In genomic region chr1:26089125-26089524, GRCh38 we compare ENCODE assay signal across 31 cellular contexts. TPM values are rescaled to one million over a fixed set of nuclear protein-coding genes. Genes with fewer than 3 reads are reported as not detected.
DNase-seq lines count a peak whose midpoint lies in the region; ATAC-seq, FAIRE-seq and TF ChIP-seq lines count a peak whose summit lies in the region.
"Had no signal": no experiment of that assay in that cellular context is flagged by ENCODE, and none has a peak within 500 bp of the region (broad histone marks: within the 10 kb centered on the region; RNA-seq: fewer than 3 reads in every experiment).

No MANE protein-coding gene starts in this region.

- no peak for TF ChIP-seq EP300 in K562 (IDR thresholded peaks at IDR 0.05; ENCODE audit: low read length)

- H3K4me3 ChIP-seq in HEK293 (ENCODE audit: low read depth, low read length) (no peak overlapping the region), K562 (no peak overlapping the region), osteoblast (ENCODE audit: insufficient read depth, low read length) (no peak overlapping the region)
- H3K4me3 ChIP-seq: BLaER1, GM12878 had no signal

- H3K27me3 ChIP-seq in K562 (ENCODE audit: control insufficient read depth in 2 of 2, insufficient read depth in 2 of 2, low read length in 2 of 2) (no peaks in the 10 kb centered on the region), osteoblast (ENCODE audit: insufficient read depth, low read length) (peaks cover 52% of the 10 kb centered on the region)
- H3K27me3 ChIP-seq: BLaER1 had no signal

- no peak for FAIRE-seq in K562 (lab: Jason Lieb, UNC)
- FAIRE-seq: A204.1, GM12878, GM12892, GM19239 had no signal

- CTCF ChIA-PET in HEK293 (lab: Yijun Ruan, JAX) (no interaction called here), K562 (lab: Yijun Ruan, JAX; ENCODE audit: low intra/inter-chr PET ratio) (interaction anchor here (0.7 kb wide), 1 partner anchor 232 kb away, joined by 3 read pairs; no protein-coding TSS in a partner anchor)

- intact Hi-C loops in K562 (cut with micrococcal nuclease) = no loop called here

- H3K4me2 ChIP-seq in K562 (ENCODE audit: insufficient read depth, low read length) (no peak overlapping the region), osteoblast (ENCODE audit: insufficient read depth, low read length) (no peak overlapping the region)
- H3K4me2 ChIP-seq: BLaER1 had no signal

- no peaks in the 10 kb centered on the region for H3K9me1 ChIP-seq in K562 (ENCODE audit: control insufficient read depth, insufficient read depth, low read length)

- H3K27ac ChIP-seq in HEK293 (ENCODE audit: extremely low read depth, low read depth, low read length) = no peak overlapping the region
- no peak overlapping the region for H3K27ac ChIP-seq in K562 (ENCODE audit: extremely low read depth, low read depth, low read length)
- no peak overlapping the region for H3K27ac ChIP-seq in osteoblast (ENCODE audit: low read depth, low read length)
- H3K27ac ChIP-seq: BLaER1 had no signal

- no peaks in the 10 kb centered on the region for H4K20me1 ChIP-seq in K562 (replicated peaks; ENCODE audit: control insufficient read depth, insufficient read depth, low read length)
- no peaks in the 10 kb centered on the region for H4K20me1 ChIP-seq in osteoblast (ENCODE audit: insufficient read depth, low read length)
- H4K20me1 ChIP-seq: BLaER1 had no signal

- TF ChIP-seq RAD21 in K562 (CRISPR knock-in tag; conservative IDR thresholded peaks at IDR 0.05 in 1 of 2, IDR thresholded peaks at IDR 0.05 in 1 of 2) = no peak

- POLR2A ChIA-PET in HEK293 (lab: Yijun Ruan, JAX) = no interaction called here
- POLR2A ChIA-PET in K562 (lab: Yijun Ruan, JAX) = no interaction called here

- H3K4me1 ChIP-seq in HEK293 (ENCODE audit: control insufficient read depth, insufficient read depth, low read length) (no peaks in the 10 kb centered on the region), K562 (replicated peaks in 1 of 2; ENCODE audit: control insufficient read depth in 2 of 2, insufficient read depth in 2 of 2, low read length in 2 of 2) (peaks cover 8 to 26% of the 10 kb centered on the region in 2 experiments), osteoblast (ENCODE audit: insufficient read depth, low read length) (peaks cover 3% of the 10 kb centered on the region)
- H3K4me1 ChIP-seq: BE2C had no signal

- TF ChIP-seq CTCF in HEK293 (tag by site-specific recombination; IDR thresholded peaks at IDR 0.05) (no peak), K562 (IDR thresholded peaks at IDR 0.05 in 2 of 3, conservative IDR thresholded peaks at IDR 0.05 in 1 of 3; ENCODE audit: insufficient read depth in 2 of 3, low read depth in 1 of 3, low read length in 3 of 3) (no peak), osteoblast (IDR thresholded peaks at IDR 0.05; ENCODE audit: extremely low read depth, low read depth, low read length) (no peak)

- BruUV-seq in K562 (replicated peaks; lab: Mats Ljungman, UMichigan) = no TSS peak

- in situ Hi-C loops in K562 (cut with MboI) = no loop called here

- no peak overlapping the region for H3K9ac ChIP-seq in K562 (ENCODE audit: insufficient read depth in 1 of 2, low read depth in 2 of 2, low read length in 2 of 2)
- H3K9ac ChIP-seq: BLaER1 had no signal

- H3K79me2 ChIP-seq in K562 (ENCODE audit: control insufficient read depth, insufficient read depth, low read length) (no peaks in the 10 kb centered on the region), osteoblast (ENCODE audit: insufficient read depth, low read length) (no peaks in the 10 kb centered on the region)

- no peaks in the 10 kb centered on the region for H3K9me3 ChIP-seq in HEK293 (ENCODE audit: control insufficient read depth, insufficient read depth, low read depth, low read length)
- no peaks in the 10 kb centered on the region for H3K9me3 ChIP-seq in K562 (replicated peaks; ENCODE audit: control insufficient read depth, insufficient read depth, low read depth, low read length)
- H3K9me3 ChIP-seq in osteoblast (ENCODE audit: low read depth, low read length) = no peaks in the 10 kb centered on the region
- H3K9me3 ChIP-seq: BE2C, BLaER1 had no signal

- H2AFZ ChIP-seq in K562 (ENCODE audit: low read depth, low read length) (no peak overlapping the region), osteoblast (ENCODE audit: low read length) (no peak overlapping the region)

- DNase-seq in K562 (ENCODE audit: extremely low read depth in 1 of 4, low spot score in 3 of 4) = no peak
- DNase-seq in osteoblast (ENCODE audit: insufficient read length, low spot score, missing footprints) = peak; percentile 38
- DNase-seq in activated CD4-positive, alpha-beta T cell treated with anti-CD3 and anti-CD28 coated beads, Interleukin-2, amount 50 U/mL, for 4 hours = no peak
- DNase-seq: 8988T; ACHN; BE2C; C1 segment of cervical spinal cord; CD4-positive, alpha-beta memory T cell; CD4-positive, CD25-positive, alpha-beta regulatory T cell; CD8-positive, alpha-beta memory T cell; COR-L47; DMS 273 treated with DMSO at 0.1 percent for 48 hours; DMS153; DMS53; DMS79; DND-41; EL; GDM1 had no signal

- H3K36me3 ChIP-seq in HEK293 (ENCODE audit: control insufficient read depth in 2 of 2, insufficient read depth in 1 of 2, low read length in 2 of 2) = no peaks in the 10 kb centered on the region
- no peaks in the 10 kb centered on the region for H3K36me3 ChIP-seq in K562 (ENCODE audit: control insufficient read depth, insufficient read depth, low read length)
- no peaks in the 10 kb centered on the region for H3K36me3 ChIP-seq in osteoblast (ENCODE audit: insufficient read depth, low read length)
- H3K36me3 ChIP-seq: BE2C, BLaER1 had no signal

- ATAC-seq in K562 = no peak
- ATAC-seq in HG02973 (IDR thresholded peaks at IDR 0.05; ENCODE audit: unreplicated experiment) = no peak
- ATAC-seq in GM18505 (IDR thresholded peaks at IDR 0.05; ENCODE audit: unreplicated experiment) = no peak
- ATAC-seq: GM12878 had no signal

- WGBS in K562 (ENCODE audit: insufficient coverage, low coverage, missing lambda C conversion rate) = 79% methylated on average over 3 of the region's 3 CpGs

- TF ChIP-seq POLR2A in K562 (conservative IDR thresholded peaks at IDR 0.05) = no peak
- no peak for TF ChIP-seq POLR2A in GM18505 (IDR thresholded peaks at IDR 0.05; ENCODE audit: borderline replicate concordance, extremely low read depth, insufficient read depth, insufficient read length)

RNA-seq across cellular contexts. Expression of gene TRIM63, which starts 21.7 kb away (rescaled TPM):
- 0.74 and 0.77 TPM in 2 replicates for total RNA-seq in K562 (2011; cell fraction: chromatin; rRNA removed; ENCODE audit: low replicate concordance)
- 0.26 and 0.67 TPM in 2 replicates for total RNA-seq in K562 (2011; cell fraction: nucleolus; rRNA removed)
- 0.44 and 0.99 TPM in 2 replicates for total RNA-seq in K562 (2011; cell fraction: nucleoplasm; rRNA removed)
- 0.24 and 0.50 TPM in 2 replicates for total RNA-seq in K562 (2014; rRNA removed)
- 0.32 and 0.36 TPM in 2 replicates for total RNA-seq in K562 (2014; rRNA removed; fragmentation: Illumina TruSeq; extraction: Trizol)
- total RNA-seq in K562 (2015; rRNA removed; fragmentation: Illumina TruSeq; extraction: Trizol) = 0.19 and 0.22 TPM in 2 replicates
- total RNA-seq in K562 (2021) = 0.16 and 0.44 TPM in 2 replicates
- 0.42 and 0.57 TPM in 2 replicates for polyA plus RNA-seq in K562 (2011; rRNA removed)
- polyA plus RNA-seq in K562 (2011; cell fraction: cytosol; rRNA removed) = 0.31 and 0.43 TPM in 2 replicates
- 0.41 and 0.65 TPM in 2 replicates for polyA plus RNA-seq in K562 (2011; cell fraction: nucleus; rRNA removed)
- polyA plus RNA-seq in K562 (2012) = 0.38 and 0.60 TPM in 2 replicates
- polyA plus RNA-seq in K562 (2014; fragmentation: Illumina TruSeq; extraction: Trizol) = 0.28 and 0.48 TPM in 2 replicates
- polyA plus RNA-seq in K562 (2014; fragmentation: Nextera tagmentation; extraction: Ambion mirVana) = under 1 TPM; 0.08 to 0.10 TPM
- polyA plus RNA-seq in K562 (2014; rRNA removed) = 0.22 and 0.40 TPM in 2 replicates
- polyA minus RNA-seq in K562 (2011; rRNA and poly(A)+ RNA removed) = 0.28 and 0.54 TPM in 2 replicates
- not detected in 2 replicates for polyA minus RNA-seq in K562 (2011; cell fraction: cytosol; rRNA and poly(A)+ RNA removed)
- polyA minus RNA-seq in K562 (2011; cell fraction: nucleus; rRNA and poly(A)+ RNA removed) = 0.27 and 0.33 TPM in 2 replicates
- under 0.01 and 0.36 TPM in 2 replicates for total RNA-seq in osteoblast
- total RNA-seq: A673; CD4-positive, alpha-beta memory T cell; CD4-positive, CD25-positive, alpha-beta regulatory T cell; CD8-positive, alpha-beta memory T cell; Daoy; G401; GM12878 had no signal
- polyA plus RNA-seq: AG04450; CD14-positive monocyte; CD4-positive, alpha-beta memory T cell; CD4-positive, CD25-positive, alpha-beta regulatory T cell; CD8-positive, alpha-beta memory T cell; GM12878 had no signal

RNA-seq across cellular contexts. Expression of gene PDIK1L, which starts 22.5 kb away (rescaled TPM):
- 13.8 and 29.1 TPM in 2 replicates for total RNA-seq in K562 (2011; cell fraction: chromatin; rRNA removed; ENCODE audit: low replicate concordance)
- total RNA-seq in K562 (2011; cell fraction: nucleolus; rRNA removed) = 6.7 and 10.4 TPM in 2 replicates
- total RNA-seq in K562 (2011; cell fraction: nucleoplasm; rRNA removed) = 15.9 and 18.4 TPM in 2 replicates
- total RNA-seq in K562 (2014; rRNA removed) (12.8 and 13.7 TPM in 2 replicates), K562 (2014; rRNA removed; fragmentation: Illumina TruSeq; extraction: Trizol) (30.2 and 36.1 TPM in 2 replicates), K562 (2015; rRNA removed; fragmentation: Illumina TruSeq; extraction: Trizol) (21.6 and 23.3 TPM in 2 replicates), K562 (2021) (26.3 TPM in 2 replicates), osteoblast (6.5 TPM in 2 replicates)
- polyA plus RNA-seq in K562 (2011; rRNA removed) (23.8 and 24.5 TPM in 2 replicates), K562 (2014; fragmentation: Illumina TruSeq; extraction: Trizol) (19.8 and 20.0 TPM in 2 replicates), K562 (2014; fragmentation: Nextera tagmentation; extraction: Ambion mirVana) (10 to 100 TPM; 14.7 to 21.5 TPM), K562 (2014; rRNA removed) (13.6 and 13.9 TPM in 2 replicates)
- polyA plus RNA-seq in K562 (2011; cell fraction: cytosol; rRNA removed) = 3.7 and 9.8 TPM in 2 replicates
- polyA plus RNA-seq in K562 (2011; cell fraction: nucleus; rRNA removed) = 7.5 and 9.5 TPM in 2 replicates
- 13.0 and 15.6 TPM in 2 replicates for polyA plus RNA-seq in K562 (2012)
- 49.3 and 52.4 TPM in 2 replicates for polyA minus RNA-seq in K562 (2011; rRNA and poly(A)+ RNA removed)
- polyA minus RNA-seq in K562 (2011; cell fraction: cytosol; rRNA and poly(A)+ RNA removed) = 17.2 and 17.6 TPM in 2 replicates
- polyA minus RNA-seq in K562 (2011; cell fraction: nucleus; rRNA and poly(A)+ RNA removed) = 4.3 and 10.4 TPM in 2 replicates

RNA-seq across cellular contexts. Expression of gene SLC30A2, which starts 43.2 kb away (rescaled TPM):
- total RNA-seq in K562 (2011; cell fraction: chromatin; rRNA removed; ENCODE audit: low replicate concordance) = 0.42 TPM in 1 of 2 replicates, not detected in the other
- total RNA-seq in K562 (2011; cell fraction: nucleolus; rRNA removed) = 0.33 and 0.53 TPM in 2 replicates
- total RNA-seq in K562 (2011; cell fraction: nucleoplasm; rRNA removed) = 0.51 TPM in 1 of 2 replicates, not detected in the other
- total RNA-seq in K562 (2014; rRNA removed) (0.18 TPM in 1 of 2 replicates, not detected in the other), K562 (2014; rRNA removed; fragmentation: Illumina TruSeq; extraction: Trizol) (not detected in 2 replicates), K562 (2015; rRNA removed; fragmentation: Illumina TruSeq; extraction: Trizol) (not detected in 2 replicates), K562 (2021) (0.11 and 0.13 TPM in 2 replicates), osteoblast (not detected in 2 replicates)
- polyA plus RNA-seq in K562 (2011; rRNA removed) (0.07 and 0.08 TPM in 2 replicates), K562 (2014; fragmentation: Illumina TruSeq; extraction: Trizol) (0.07 TPM in 1 of 2 replicates, not detected in the other), K562 (2014; fragmentation: Nextera tagmentation; extraction: Ambion mirVana) (under 1 TPM; 0.01 to 0.06 TPM), K562 (2014; rRNA removed) (0.03 TPM in 1 of 2 replicates, not detected in the other)
- polyA plus RNA-seq in K562 (2011; cell fraction: cytosol; rRNA removed) = 0.19 and 0.22 TPM in 2 replicates
- polyA plus RNA-seq in K562 (2011; cell fraction: nucleus; rRNA removed) = 0.10 TPM in 2 replicates
- polyA plus RNA-seq in K562 (2012) = 0.03 and 0.32 TPM in 2 replicates
- 0.21 TPM in 1 of 2 replicates, not detected in the other for polyA minus RNA-seq in K562 (2011; rRNA and poly(A)+ RNA removed)
- polyA minus RNA-seq in K562 (2011; cell fraction: cytosol; rRNA and poly(A)+ RNA removed) = not detected in 2 replicates
- 0.13 TPM in 1 of 2 replicates, not detected in the other for polyA minus RNA-seq in K562 (2011; cell fraction: nucleus; rRNA and poly(A)+ RNA removed)
- total RNA-seq: A673; CD4-positive, alpha-beta memory T cell; CD4-positive, CD25-positive, alpha-beta regulatory T cell; CD8-positive, alpha-beta memory T cell; Daoy had no signal
- polyA plus RNA-seq: AG04450; CD14-positive monocyte; CD4-positive, alpha-beta memory T cell; CD8-positive, alpha-beta memory T cell; GM12878 had no signal

Comparison
In these comparisons a context has a peak if more than half of its experiments do, and no peak if none do; other contexts are left out.
1. Of the 44 proteins assayed by ChIP-seq in both K562 and HEK293: peak only in K562: ZNF121; only in HEK293: none; in both: none; in neither: 43.